17 cellular contexts compared by ENCODE assay signal in the genomic region with DNA sequence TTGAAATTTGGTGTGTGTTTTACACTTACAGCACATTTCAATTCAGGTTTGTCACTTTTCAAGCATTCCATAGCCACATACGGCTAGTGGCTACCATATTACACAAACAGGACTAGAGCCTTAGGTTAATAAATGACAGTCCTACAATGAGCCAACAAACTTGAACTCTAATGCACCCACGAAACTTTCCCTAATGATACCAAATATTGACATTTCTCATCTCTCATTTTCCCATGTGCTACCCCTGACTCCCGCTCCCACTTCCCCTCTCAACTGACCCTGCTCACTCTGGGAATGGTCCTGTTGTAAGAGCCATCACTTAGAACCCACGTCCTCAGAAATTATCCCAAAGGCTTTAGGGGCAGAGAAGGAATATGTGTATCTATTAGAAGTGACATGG. TPM values are rescaled to one million over a fixed set of nuclear protein-coding genes. Genes with fewer than 3 reads are reported as not detected.
"Had no signal": no experiment of that assay in that cellular context is flagged by ENCODE, and none has a peak within 500 bp of the region (broad histone marks: within the 10 kb centered on the region; RNA-seq: fewer than 3 reads in every experiment).

No MANE protein-coding gene starts in this region.

- H3K27ac ChIP-seq: colonic mucosa, esophagus muscularis mucosa, lower lobe of right lung, sigmoid colon, stomach, testis had no signal

- H3K36me3 ChIP-seq: colonic mucosa, esophagus muscularis mucosa, lower lobe of right lung, sigmoid colon, stomach had no signal

- H3K4me1 ChIP-seq: colonic mucosa, esophagus muscularis mucosa, lower lobe of right lung, sigmoid colon, testis had no signal

- H3K36me3 Mint-ChIP-seq: mesothelial cell of epicardium had no signal

- H3K27me3 Mint-ChIP-seq: activated naive CD4-positive, alpha-beta T cell treated with anti-CD3 and anti-CD28 coated beads, Interleukin-2, amount 10 ng/mL, durations not matched to agents 7 days and 5 days had no signal

- DNase-seq: activated CD4-positive, alpha-beta T cell treated with anti-CD3 and anti-CD28 coated beads for 1 hour; activated CD4-positive, alpha-beta T cell treated with anti-CD3 and anti-CD28 coated beads, Interleukin-2, amount 50 U/mL, for 4 hours; activated naive CD4-positive, alpha-beta T cell treated with anti-CD3 and anti-CD28 coated beads, Interleukin-2, amount 10 ng/mL, durations not matched to agents 7 days and 5 days; colonic mucosa; hippocampal formation; lower lobe of right lung; nephron progenitor cell; sigmoid colon; spleen; stomach; T-helper 9 cell; testis had no signal

- H3K9me3 ChIP-seq: colonic mucosa, esophagus muscularis mucosa, lower lobe of right lung, sigmoid colon, stomach, testis had no signal

- H3K4me3 ChIP-seq: colonic mucosa, esophagus muscularis mucosa, lower lobe of right lung, sigmoid colon, spleen, stomach, testis had no signal

- H3K27ac Mint-ChIP-seq: activated naive CD4-positive, alpha-beta T cell treated with anti-CD3 and anti-CD28 coated beads, Interleukin-2, amount 10 ng/mL, durations not matched to agents 7 days and 5 days; mesothelial cell of epicardium; nephron progenitor cell had no signal

- H3K27me3 ChIP-seq: colonic mucosa, esophagus muscularis mucosa, sigmoid colon, spleen, stomach, testis had no signal

- H3K4me3 Mint-ChIP-seq: activated naive CD4-positive, alpha-beta T cell treated with anti-CD3 and anti-CD28 coated beads, Interleukin-2, amount 10 ng/mL, durations not matched to agents 7 days and 5 days; mesothelial cell of epicardium; nephron progenitor cell had no signal

RNA-seq across cellular contexts. Expression of gene TLR10, which starts 4.9 kb away (rescaled TPM):
- total RNA-seq: kidney epithelial cell, mesothelial cell of epicardium, osteoblast, pulmonary artery endothelial cell had no signal
